ENCODE assay signal across 1 cellular context in genomic region chr2:97687235-97687634, GRCh38. TPM values are rescaled to one million over a fixed set of nuclear protein-coding genes. Genes with fewer than 3 reads are reported as not detected.
"Had no signal": no experiment of that assay in that cellular context is flagged by ENCODE, and none has a peak within 500 bp of the region (broad histone marks: within the 10 kb centered on the region; RNA-seq: fewer than 3 reads in every experiment).

No MANE protein-coding gene starts in this region.

RNA-seq across cellular contexts. Expression of gene ZAP70, which starts 26.1 kb away (rescaled TPM):
- total RNA-seq: MCF 10A had no signal
